Comparison of ENCODE assay signal across 22 cellular contexts in genomic region chr12:89645434-89645833, GRCh38.
A peak's percentile ranks its signal among the peaks of the same experiment; 100 is the strongest.
DNase-seq lines count a peak whose midpoint lies in the region; ATAC-seq and TF ChIP-seq lines count a peak whose summit lies in the region.
"Had no signal": no experiment of that assay in that cellular context is flagged by ENCODE, and none has a peak within 500 bp of the region (broad histone marks: within the 10 kb centered on the region; RNA-seq: fewer than 3 reads in every experiment).

No MANE protein-coding gene starts in this region.

- H3K4me3 ChIP-seq in CD4-positive, CD25-positive, alpha-beta regulatory T cell (ENCODE audit: low read depth, low read length): no peak overlapping the region
- H3K4me3 ChIP-seq in right lobe of liver (no peak overlapping the region), lower lobe of right lung (no peak overlapping the region)
- H3K4me3 ChIP-seq: lung, Peyer's patch, sigmoid colon, SJSA1, testis had no signal

- H3K9me3 ChIP-seq in CD4-positive, CD25-positive, alpha-beta regulatory T cell (ENCODE audit: control insufficient read depth in 2 of 2, low read length in 2 of 2): no peaks in the 10 kb centered on the region
- H3K9me3 ChIP-seq in right lobe of liver (no peaks in the 10 kb centered on the region), lower lobe of right lung (no peaks in the 10 kb centered on the region)
- H3K9me3 ChIP-seq: Peyer's patch, sigmoid colon, SJSA1, testis had no signal

- WGBS in right lobe of liver (ENCODE audit: insufficient coverage, low coverage, low lambda C conversion rate, missing lambda C conversion rate): 17% methylated on average over 1 of the region's 1 CpG

- H3K27me3 Mint-ChIP-seq in CD4-positive, CD25-positive, alpha-beta regulatory T cell: no peaks in the 10 kb centered on the region
- H3K27me3 Mint-ChIP-seq in activated T-helper 17 cell treated with anti-CD3 and anti-CD28 coated beads, Interleukin-2, amount 50 U/mL, for 72 hours: no peaks in the 10 kb centered on the region

- H3K9me3 Mint-ChIP-seq in CD4-positive, CD25-positive, alpha-beta regulatory T cell: peaks cover 0 to 1% (median 0%) of the 10 kb centered on the region in 7 donors
- no peaks in the 10 kb centered on the region for H3K9me3 Mint-ChIP-seq in activated T-helper 17 cell treated with anti-CD3 and anti-CD28 coated beads, Interleukin-2, amount 50 U/mL, for 72 hours

- no peak for TF ChIP-seq POLR2A in right lobe of liver (IDR thresholded peaks at IDR 0.05)

- no peak for DNase-seq in CD4-positive, CD25-positive, alpha-beta regulatory T cell
- DNase-seq in HT-29 (ENCODE audit: low spot score): peak; percentile 41
- DNase-seq in right lobe of liver: no peak
- DNase-seq in posterior cingulate gyrus: no peak
- no peak for DNase-seq in stimulated activated CD4-positive, alpha-beta T cell treated with anti-CD3 and anti-CD28 coated beads, Interleukin-4, amount 100 ng/mL, for 24 hours
- DNase-seq in lower lobe of right lung: no peak
- DNase-seq: activated T-cell treated with anti-CD3 and anti-CD28 coated beads, Interleukin-2, amount 50 U/mL, for 1 hour; cerebellar nuclear complex; glutamatergic neuron; IMR-90; kidney; NCI-H1105; NCI-H2029; NCI-H69; Peyer's patch; sigmoid colon; stimulated activated naive CD8-positive, alpha-beta T cell treated with anti-CD3 and anti-CD28 coated beads, Interleukin-15, Interleukin-2, amounts not matched to agents 100 U/mL and 50 U/mL, for 24 hours; testis had no signal

- H3K27me3 ChIP-seq in CD4-positive, CD25-positive, alpha-beta regulatory T cell (ENCODE audit: control insufficient read depth, insufficient read depth, low read length): no peaks in the 10 kb centered on the region
- no peaks in the 10 kb centered on the region for H3K27me3 ChIP-seq in right lobe of liver
- H3K27me3 ChIP-seq in lower lobe of right lung (ENCODE audit: low read depth): no peaks in the 10 kb centered on the region
- H3K27me3 ChIP-seq: Peyer's patch, sigmoid colon, SJSA1, testis had no signal

- peak overlapping the region in 1 of 4 donors; percentile 60 for H3K4me3 Mint-ChIP-seq in CD4-positive, CD25-positive, alpha-beta regulatory T cell
- no peak overlapping the region for H3K4me3 Mint-ChIP-seq in activated T-helper 17 cell treated with anti-CD3 and anti-CD28 coated beads, Interleukin-2, amount 50 U/mL, for 72 hours

- H3K4me1 ChIP-seq in CD4-positive, CD25-positive, alpha-beta regulatory T cell (ENCODE audit: control insufficient read depth, insufficient read depth, low read length, poor library complexity, severe bottlenecking): peaks cover 10% of the 10 kb centered on the region
- H3K4me1 ChIP-seq in right lobe of liver (peaks cover 0 to 10% (median 2%) of the 10 kb centered on the region in 4 donors), lower lobe of right lung (peaks cover 5% of the 10 kb centered on the region)
- H3K4me1 ChIP-seq: SJSA1, testis had no signal

- peak overlapping the region; percentile 7 for H3K27ac ChIP-seq in CD4-positive, CD25-positive, alpha-beta regulatory T cell (ENCODE audit: insufficient read depth, low read length, poor library complexity, severe bottlenecking)
- H3K27ac ChIP-seq in right lobe of liver (no peak overlapping the region), lower lobe of right lung (no peak overlapping the region)
- H3K27ac ChIP-seq: Peyer's patch, sigmoid colon, SJSA1, testis had no signal

- peaks cover 58% of the 10 kb centered on the region for H3K36me3 ChIP-seq in CD4-positive, CD25-positive, alpha-beta regulatory T cell (ENCODE audit: control insufficient read depth, insufficient read depth, low read length)
- H3K36me3 ChIP-seq in right lobe of liver (no peaks in the 10 kb centered on the region), lower lobe of right lung (peaks cover 15% of the 10 kb centered on the region)

- TF ChIP-seq CTCF in right lobe of liver (IDR thresholded peaks at IDR 0.05) (no peak), lower lobe of right lung (IDR thresholded peaks at IDR 0.05) (no peak)

- H3K36me3 Mint-ChIP-seq in CD4-positive, CD25-positive, alpha-beta regulatory T cell: peaks cover 31% of the 10 kb centered on the region
- peaks cover 52% of the 10 kb centered on the region for H3K36me3 Mint-ChIP-seq in activated T-helper 17 cell treated with anti-CD3 and anti-CD28 coated beads, Interleukin-2, amount 50 U/mL, for 72 hours (ENCODE audit: low read depth)

- intact Hi-C loops in right lobe of liver (cut with DNase I): no loop called here
- intact Hi-C loops in posterior cingulate gyrus (cut with DNase I): no loop called here
- intact Hi-C loops in lower lobe of right lung (cut with DNase I): no loop called here

- H3K4me1 Mint-ChIP-seq in CD4-positive, CD25-positive, alpha-beta regulatory T cell: peaks cover 39 to 71% (median 58%) of the 10 kb centered on the region in 4 donors
- H3K4me1 Mint-ChIP-seq in activated T-helper 17 cell treated with anti-CD3 and anti-CD28 coated beads, Interleukin-2, amount 50 U/mL, for 72 hours: peaks cover 37% of the 10 kb centered on the region

- peak overlapping the region in 2 of 3 donors; percentile 8 to 22 for H3K27ac Mint-ChIP-seq in CD4-positive, CD25-positive, alpha-beta regulatory T cell
- peak overlapping the region; percentile 32 for H3K27ac Mint-ChIP-seq in activated T-helper 17 cell treated with anti-CD3 and anti-CD28 coated beads, Interleukin-2, amount 50 U/mL, for 72 hours

- no peak for ATAC-seq in CD4-positive, CD25-positive, alpha-beta regulatory T cell (ENCODE audit: low read depth in 2 of 2)
- ATAC-seq in activated T-helper 17 cell treated with anti-CD3 and anti-CD28 coated beads, Interleukin-2, amount 50 U/mL, for 72 hours (replicated peaks): no peak
- ATAC-seq in right lobe of liver: peak; percentile 40 to 75 (median 44)
- ATAC-seq in GM21825 (IDR thresholded peaks at IDR 0.05; ENCODE audit: unreplicated experiment): no peak
- ATAC-seq in lower lobe of right lung: no peak
- ATAC-seq: stimulated activated naive CD8-positive, alpha-beta T cell treated with anti-CD3 and anti-CD28 coated beads, Interleukin-15, Interleukin-2, amounts not matched to agents 100 U/mL and 50 U/mL, for 24 hours had no signal

Comparison
In these comparisons a context has a peak if more than half of its experiments do, and no peak if none do; other contexts are left out.
1. ATAC-seq: peak in right lobe of liver (4 of 4); none in CD4-positive, CD25-positive, alpha-beta regulatory T cell (0 of 2), activated T-helper 17 cell treated with anti-CD3 and anti-CD28 coated beads, Interleukin-2, amount 50 U/mL, for 72 hours (single experiment), GM21825 (single experiment) and lower lobe of right lung (0 of 2).